Comparison of ENCODE assay signal across 1 cellular context in genomic region chr4:158541506-158541905, GRCh38.
TF ChIP-seq lines count a peak whose summit lies in the region.

No MANE protein-coding gene starts in this region.

TF ChIP-seq in K562, 482 proteins besides CTCF, POLR2A, EP300 and RAD21 (continued from another document):
- TF ChIP-seq ZNF274 (IDR thresholded peaks at IDR 0.05; ENCODE audit: borderline replicate concordance, low read depth, low read length): no peak
